ENCODE assay signal across 28 cellular contexts in the genomic region with DNA sequence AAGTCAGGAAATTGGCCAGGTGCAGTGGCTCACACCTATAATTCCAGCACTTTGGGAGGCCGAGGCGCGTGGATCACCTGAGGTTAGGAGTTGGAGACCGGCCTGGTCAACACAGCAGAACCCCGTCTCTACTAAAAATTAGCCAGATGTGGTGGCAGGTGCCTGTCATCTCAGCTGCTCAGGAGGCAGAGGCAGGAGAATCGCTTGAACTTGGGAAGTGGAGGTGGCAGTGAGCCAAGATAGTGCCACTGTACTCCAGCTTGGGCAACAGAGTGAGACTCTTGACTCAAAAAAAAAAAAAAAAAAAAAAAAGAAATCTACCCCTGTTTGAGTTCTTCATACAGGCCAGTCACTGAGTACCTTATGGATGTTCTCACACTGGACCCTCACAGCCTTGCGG. TPM values are rescaled to one million over a fixed set of nuclear protein-coding genes. Genes with fewer than 3 reads are reported as not detected.
"Had no signal": no experiment of that assay in that cellular context is flagged by ENCODE, and none has a peak within 500 bp of the region (broad histone marks: within the 10 kb centered on the region; RNA-seq: fewer than 3 reads in every experiment).

No MANE protein-coding gene starts in this region.

- H3K4me3 Mint-ChIP-seq: naive thymus-derived CD8-positive, alpha-beta T cell; nephron; neural crest cell; stimulated activated memory B cell treated with anti-CD40 and anti-IgM and Interleukin-4, amounts not matched to agents 10 μg/mL and 1 μg/mL and 100 μg/mL, for 72 hours; stimulated activated naive CD8-positive, alpha-beta T cell treated with anti-CD3 and anti-CD28 coated beads, Interleukin-15, amount 100 ng/mL, for 72 hours had no signal

- H3K4me3 ChIP-seq: hepatocyte, lower lobe of right lung, psoas muscle, right atrium auricular region, right lobe of liver, smooth muscle cell, transverse colon, upper lobe of left lung, vagina had no signal

- H3K4me1 ChIP-seq: lower lobe of right lung, parathyroid adenoma, psoas muscle, right atrium auricular region, right lobe of liver, transverse colon, upper lobe of left lung, vagina had no signal

- H3K36me3 ChIP-seq: lower lobe of right lung, right atrium auricular region, transverse colon, upper lobe of left lung, vagina had no signal

- H3K36me3 Mint-ChIP-seq: stimulated activated memory B cell treated with anti-CD40 and anti-IgM and Interleukin-4, amounts not matched to agents 10 μg/mL and 1 μg/mL and 100 μg/mL, for 72 hours had no signal

- H3K9me3 ChIP-seq: lower lobe of right lung, psoas muscle, right atrium auricular region, right lobe of liver, transverse colon, upper lobe of left lung, vagina had no signal

- H2AFZ ChIP-seq: hepatocyte, parathyroid adenoma had no signal

- H3K9me3 Mint-ChIP-seq: nephron, neural crest cell had no signal

- H3K79me2 ChIP-seq: hepatocyte, parathyroid adenoma had no signal

- H3K27ac Mint-ChIP-seq: naive thymus-derived CD8-positive, alpha-beta T cell; nephron; stimulated activated memory B cell treated with anti-CD40 and anti-IgM and Interleukin-4, amounts not matched to agents 10 μg/mL and 1 μg/mL and 100 μg/mL, for 72 hours; stimulated activated naive CD8-positive, alpha-beta T cell treated with anti-CD3 and anti-CD28 coated beads, Interleukin-15, amount 100 ng/mL, for 72 hours had no signal

- H3K4me2 ChIP-seq: hepatocyte, smooth muscle cell had no signal

- DNase-seq: islet precursor cell; left cardiac atrium; lower lobe of right lung; mammary epithelial cell; mesenchymal stem cell; naive thymus-derived CD8-positive, alpha-beta T cell; nucleus accumbens; psoas muscle; right lobe of liver; stimulated activated CD4-positive, alpha-beta T cell treated with anti-CD3 and anti-CD28 coated beads, Interleukin-1b, Interleukin-23, amount 100 ng/mL, for 48 hours; stimulated activated CD4-positive, alpha-beta T cell treated with anti-CD3 and anti-CD28 coated beads, Interleukin-2, amount 100 ng/mL, for 48 hours; stimulated activated CD4-positive, alpha-beta T cell treated with anti-CD3 and anti-CD28 coated beads, Interleukin-4, amount 100 ng/mL, for 4 hours; stimulated activated CD8-positive, alpha-beta memory T cell treated with anti-CD3 and anti-CD28 coated beads, Interleukin-4, amount 100 ng/mL, for 48 hours; stimulated activated naive CD4-positive, alpha-beta T cell treated with Interleukin-2 at 50 U/mL for 16 hours; stimulated activated naive CD8-positive, alpha-beta T cell treated with anti-CD3 and anti-CD28 coated beads, Interleukin-15, amount 100 ng/mL, for 72 hours; substantia nigra; transverse colon; upper lobe of left lung had no signal

- H3K4me1 Mint-ChIP-seq: naive thymus-derived CD8-positive, alpha-beta T cell; nephron; neural crest cell had no signal

- H3K27ac ChIP-seq: hepatocyte, lower lobe of right lung, parathyroid adenoma, psoas muscle, right atrium auricular region, right lobe of liver, transverse colon, upper lobe of left lung, vagina had no signal

- H3K27me3 ChIP-seq: hepatocyte, right atrium auricular region, right lobe of liver, transverse colon, upper lobe of left lung, vagina had no signal

RNA-seq across cellular contexts. Expression of gene SLC15A1, which starts 42.0 kb away (rescaled TPM):
- total RNA-seq: left cardiac atrium; lower lobe of right lung; naive thymus-derived CD8-positive, alpha-beta T cell; neural crest cell; osteoblast; psoas muscle; right atrium auricular region; skeletal muscle tissue had no signal
